Comparison of ENCODE assay signal across 1 cellular context in the genomic region with DNA sequence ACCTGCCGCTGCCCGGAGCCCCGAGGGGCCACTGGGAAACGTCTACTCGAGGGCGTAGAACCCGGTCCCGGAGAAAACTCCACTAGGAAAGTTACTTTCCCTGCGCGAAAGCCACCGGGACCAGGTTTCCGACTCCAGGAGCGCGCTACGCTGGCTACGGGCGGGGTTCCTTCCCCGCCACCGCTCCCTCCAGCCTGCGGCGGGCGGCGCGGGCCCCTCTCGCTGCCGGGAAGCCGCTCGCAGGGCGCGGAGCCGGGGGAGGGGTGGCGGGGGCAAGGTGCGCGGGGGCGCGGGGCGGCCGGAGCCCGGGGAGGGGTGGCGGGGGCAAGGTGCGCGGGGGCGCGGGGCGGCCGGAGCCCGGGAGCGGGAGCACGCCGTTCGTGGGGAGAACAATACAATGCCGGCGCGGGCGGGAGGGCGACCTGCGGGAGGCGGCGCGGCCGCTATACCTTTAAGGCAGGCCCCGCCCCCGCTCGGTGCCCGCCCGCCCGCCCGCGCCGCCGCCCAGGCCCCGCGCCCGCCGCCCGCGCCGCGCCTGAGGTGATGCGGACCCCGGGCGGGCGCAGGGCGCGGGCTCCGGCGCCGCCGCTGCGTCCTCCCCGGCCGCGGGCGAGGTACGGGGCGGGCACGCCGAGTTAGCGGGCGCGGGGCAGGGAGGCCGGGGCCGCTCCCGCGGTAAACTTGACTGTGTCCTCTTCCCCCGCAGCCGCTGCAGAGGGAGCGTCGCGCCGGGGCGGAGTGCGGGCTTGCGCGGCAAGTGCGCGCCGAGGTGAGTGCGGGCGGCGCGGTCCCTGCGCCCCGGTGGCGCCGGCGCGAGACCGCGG.
TF ChIP-seq lines count a peak whose summit lies in the region.

No MANE protein-coding gene starts in this region.

TF ChIP-seq in HepG2, 621 proteins besides CTCF, POLR2A, EP300 and RAD21 (continued from another document and continues in another):
- TF ChIP-seq, protein P1, sequence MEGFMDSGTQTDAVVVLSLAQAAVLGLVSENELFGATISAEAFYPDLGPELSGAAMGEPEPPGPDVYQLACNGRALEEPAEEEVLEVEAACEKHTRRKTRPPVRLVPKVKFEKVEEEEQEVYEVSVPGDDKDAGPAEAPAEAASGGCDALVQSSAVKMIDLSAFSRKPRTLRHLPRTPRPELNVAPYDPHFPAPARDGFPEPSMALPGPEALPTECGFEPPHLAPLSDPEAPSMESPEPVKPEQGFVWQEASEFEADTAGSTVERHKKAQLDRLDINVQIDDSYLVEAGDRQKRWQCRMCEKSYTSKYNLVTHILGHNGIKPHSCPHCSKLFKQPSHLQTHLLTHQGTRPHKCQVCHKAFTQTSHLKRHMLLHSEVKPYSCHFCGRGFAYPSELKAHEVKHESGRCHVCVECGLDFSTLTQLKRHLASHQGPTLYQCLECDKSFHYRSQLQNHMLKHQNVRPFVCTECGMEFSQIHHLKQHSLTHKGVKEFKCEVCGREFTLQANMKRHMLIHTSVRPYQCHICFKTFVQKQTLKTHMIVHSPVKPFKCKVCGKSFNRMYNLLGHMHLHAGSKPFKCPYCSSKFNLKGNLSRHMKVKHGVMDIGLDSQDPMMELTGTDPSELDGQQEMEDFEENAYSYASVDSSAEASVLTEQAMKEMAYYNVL (CRISPR knock-in tag; IDR thresholded peaks at IDR 0.05; ENCODE audit: borderline replicate concordance): no peak; the same call in 1 of the 2 replicates
- no peak for TF ChIP-seq ZNF296 (CRISPR knock-in tag; conservative IDR thresholded peaks at IDR 0.05)
- TF ChIP-seq ZNF564 (CRISPR knock-in tag; IDR thresholded peaks at IDR 0.05): no peak
- TF ChIP-seq ZNF496 (CRISPR knock-in tag; IDR thresholded peaks at IDR 0.05; ENCODE audit: insufficient replicate concordance): no peak
- TF ChIP-seq ZNF20 (CRISPR knock-in tag; IDR thresholded peaks at IDR 0.05): no peak
- no peak for TF ChIP-seq NFYC (CRISPR knock-in tag; IDR thresholded peaks at IDR 0.05)
- no peak for TF ChIP-seq ZFYVE20 (CRISPR knock-in tag; IDR thresholded peaks at IDR 0.05; ENCODE audit: borderline replicate concordance, low read depth)
- no peak for TF ChIP-seq ZNF205 (CRISPR knock-in tag; IDR thresholded peaks at IDR 0.05)
- peak; percentile 60 for TF ChIP-seq SKI (IDR thresholded peaks at IDR 0.05; ENCODE audit: partially characterized antibody)
- peak; percentile 8 for TF ChIP-seq ASH2L (IDR thresholded peaks at IDR 0.05; ENCODE audit: insufficient read length, low read depth, low read length)
- TF ChIP-seq SMARCC2 (IDR thresholded peaks at IDR 0.05): no peak
- no peak for TF ChIP-seq ZNF207 (IDR thresholded peaks at IDR 0.05; ENCODE audit: borderline replicate concordance)
- TF ChIP-seq ZNF33B (CRISPR knock-in tag; IDR thresholded peaks at IDR 0.05): no peak
- TF ChIP-seq, protein P2, sequence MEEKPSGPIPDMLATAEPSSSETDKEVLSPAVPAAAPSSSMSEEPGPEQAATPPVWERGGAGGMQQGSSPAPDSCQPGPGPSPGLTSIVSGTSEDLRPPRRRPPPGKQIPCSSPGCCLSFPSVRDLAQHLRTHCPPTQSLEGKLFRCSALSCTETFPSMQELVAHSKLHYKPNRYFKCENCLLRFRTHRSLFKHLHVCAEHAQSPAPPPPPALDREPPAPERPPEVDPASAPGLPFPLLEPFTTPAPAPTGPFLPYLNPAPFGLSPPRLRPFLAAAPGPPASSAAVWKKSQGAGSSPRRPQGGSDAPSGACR (CRISPR knock-in tag; IDR thresholded peaks at IDR 0.05): no peak
- TF ChIP-seq, protein P3, sequence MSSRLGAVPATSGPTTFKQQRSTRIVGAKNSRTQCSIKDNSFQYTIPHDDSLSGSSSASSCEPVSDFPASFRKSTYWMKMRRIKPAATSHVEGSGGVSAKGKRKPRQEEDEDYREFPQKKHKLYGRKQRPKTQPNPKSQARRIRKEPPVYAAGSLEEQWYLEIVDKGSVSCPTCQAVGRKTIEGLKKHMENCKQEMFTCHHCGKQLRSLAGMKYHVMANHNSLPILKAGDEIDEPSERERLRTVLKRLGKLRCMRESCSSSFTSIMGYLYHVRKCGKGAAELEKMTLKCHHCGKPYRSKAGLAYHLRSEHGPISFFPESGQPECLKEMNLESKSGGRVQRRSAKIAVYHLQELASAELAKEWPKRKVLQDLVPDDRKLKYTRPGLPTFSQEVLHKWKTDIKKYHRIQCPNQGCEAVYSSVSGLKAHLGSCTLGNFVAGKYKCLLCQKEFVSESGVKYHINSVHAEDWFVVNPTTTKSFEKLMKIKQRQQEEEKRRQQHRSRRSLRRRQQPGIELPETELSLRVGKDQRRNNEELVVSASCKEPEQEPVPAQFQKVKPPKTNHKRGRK (CRISPR knock-in tag; IDR thresholded peaks at IDR 0.05): no peak
- TF ChIP-seq NFATC3 (CRISPR knock-in tag; IDR thresholded peaks at IDR 0.05): no peak
- TF ChIP-seq KDM6A (CRISPR knock-in tag; IDR thresholded peaks at IDR 0.05; ENCODE audit: low read depth): no peak
- TF ChIP-seq ZNF850 (CRISPR knock-in tag; conservative IDR thresholded peaks at IDR 0.05): no peak
- no peak for TF ChIP-seq WIZ (CRISPR knock-in tag; IDR thresholded peaks at IDR 0.05)
- TF ChIP-seq, protein P4, sequence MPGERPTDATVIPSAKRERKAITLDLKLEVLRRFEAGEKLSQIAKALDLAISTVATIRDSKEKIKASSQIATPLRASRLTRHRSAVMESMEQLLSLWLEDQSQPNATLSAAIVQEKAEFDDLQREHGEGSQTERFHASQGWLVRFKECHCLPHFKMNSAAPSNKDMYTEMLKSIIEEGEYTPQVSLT (CRISPR knock-in tag; IDR thresholded peaks at IDR 0.05; ENCODE audit: borderline replicate concordance, low read depth): no peak
- TF ChIP-seq ARNTL (CRISPR knock-in tag; IDR thresholded peaks at IDR 0.05): no peak
- peak; percentile 54 for TF ChIP-seq AGO2 (optimal IDR thresholded peaks at IDR 0.05; ENCODE audit: low read depth, low read length)
- TF ChIP-seq ZNF879 (CRISPR knock-in tag; IDR thresholded peaks at IDR 0.05): no peak
- no peak for TF ChIP-seq PHB2 (IDR thresholded peaks at IDR 0.05; ENCODE audit: partially characterized antibody)
- no peak for TF ChIP-seq ZNF329 (CRISPR knock-in tag; IDR thresholded peaks at IDR 0.05; ENCODE audit: low read depth)
- TF ChIP-seq XRCC5 (optimal IDR thresholded peaks at IDR 0.05; ENCODE audit: low read length): peak; percentile 27
- no peak for TF ChIP-seq NBN (conservative IDR thresholded peaks at IDR 0.05)
- TF ChIP-seq ZNF430 (CRISPR knock-in tag; IDR thresholded peaks at IDR 0.05): no peak
- no peak for TF ChIP-seq STAG1 (CRISPR knock-in tag; IDR thresholded peaks at IDR 0.05)
- no peak; the same call in 1 of the 2 replicates for TF ChIP-seq ZNF34 (CRISPR knock-in tag; IDR thresholded peaks at IDR 0.05; ENCODE audit: borderline replicate concordance)
- no peak for TF ChIP-seq ZNF678 (CRISPR knock-in tag; IDR thresholded peaks at IDR 0.05)
- TF ChIP-seq ZNF747 (CRISPR knock-in tag; IDR thresholded peaks at IDR 0.05; ENCODE audit: borderline replicate concordance): no peak
- TF ChIP-seq FOXK1 (CRISPR knock-in tag; IDR thresholded peaks at IDR 0.05; ENCODE audit: borderline replicate concordance, low read depth): no peak
- no peak for TF ChIP-seq ZC3H13 (CRISPR knock-in tag; IDR thresholded peaks at IDR 0.05)
- no peak for TF ChIP-seq NCOA1 (CRISPR knock-in tag; IDR thresholded peaks at IDR 0.05)
- TF ChIP-seq MIER2 (CRISPR knock-in tag; IDR thresholded peaks at IDR 0.05): no peak
- no peak for TF ChIP-seq PLRG1 (conservative IDR thresholded peaks at IDR 0.05)
- TF ChIP-seq CCAR2 (optimal IDR thresholded peaks at IDR 0.05; ENCODE audit: low read depth, low read length): no peak
- TF ChIP-seq GABPA (IDR thresholded peaks at IDR 0.05; ENCODE audit: low read depth, low read length): no peak
- TF ChIP-seq GABPA (CRISPR knock-in tag; IDR thresholded peaks at IDR 0.05; ENCODE audit: low read depth): no peak
- TF ChIP-seq PHF8 (CRISPR knock-in tag; IDR thresholded peaks at IDR 0.05): peak; percentile 76
- no peak for TF ChIP-seq KDM5A (IDR thresholded peaks at IDR 0.05; ENCODE audit: borderline replicate concordance, low read length)
- TF ChIP-seq, protein P5, sequence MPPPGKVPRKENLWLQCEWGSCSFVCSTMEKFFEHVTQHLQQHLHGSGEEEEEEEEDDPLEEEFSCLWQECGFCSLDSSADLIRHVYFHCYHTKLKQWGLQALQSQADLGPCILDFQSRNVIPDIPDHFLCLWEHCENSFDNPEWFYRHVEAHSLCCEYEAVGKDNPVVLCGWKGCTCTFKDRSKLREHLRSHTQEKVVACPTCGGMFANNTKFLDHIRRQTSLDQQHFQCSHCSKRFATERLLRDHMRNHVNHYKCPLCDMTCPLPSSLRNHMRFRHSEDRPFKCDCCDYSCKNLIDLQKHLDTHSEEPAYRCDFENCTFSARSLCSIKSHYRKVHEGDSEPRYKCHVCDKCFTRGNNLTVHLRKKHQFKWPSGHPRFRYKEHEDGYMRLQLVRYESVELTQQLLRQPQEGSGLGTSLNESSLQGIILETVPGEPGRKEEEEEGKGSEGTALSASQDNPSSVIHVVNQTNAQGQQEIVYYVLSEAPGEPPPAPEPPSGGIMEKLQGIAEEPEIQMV (CRISPR knock-in tag; IDR thresholded peaks at IDR 0.05; ENCODE audit: low read depth): no peak
- TF ChIP-seq, protein P6, sequence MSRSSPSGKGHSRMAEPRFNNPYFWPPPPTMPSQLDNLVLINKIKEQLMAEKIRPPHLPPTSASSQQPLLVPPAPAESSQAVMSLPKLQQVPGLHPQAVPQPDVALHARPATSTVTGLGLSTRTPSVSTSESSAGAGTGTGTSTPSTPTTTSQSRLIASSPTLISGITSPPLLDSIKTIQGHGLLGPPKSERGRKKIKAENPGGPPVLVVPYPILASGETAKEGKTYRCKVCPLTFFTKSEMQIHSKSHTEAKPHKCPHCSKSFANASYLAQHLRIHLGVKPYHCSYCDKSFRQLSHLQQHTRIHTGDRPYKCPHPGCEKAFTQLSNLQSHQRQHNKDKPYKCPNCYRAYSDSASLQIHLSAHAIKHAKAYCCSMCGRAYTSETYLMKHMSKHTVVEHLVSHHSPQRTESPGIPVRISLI (CRISPR knock-in tag; IDR thresholded peaks at IDR 0.05; ENCODE audit: borderline replicate concordance): no peak
- TF ChIP-seq, protein P7, sequence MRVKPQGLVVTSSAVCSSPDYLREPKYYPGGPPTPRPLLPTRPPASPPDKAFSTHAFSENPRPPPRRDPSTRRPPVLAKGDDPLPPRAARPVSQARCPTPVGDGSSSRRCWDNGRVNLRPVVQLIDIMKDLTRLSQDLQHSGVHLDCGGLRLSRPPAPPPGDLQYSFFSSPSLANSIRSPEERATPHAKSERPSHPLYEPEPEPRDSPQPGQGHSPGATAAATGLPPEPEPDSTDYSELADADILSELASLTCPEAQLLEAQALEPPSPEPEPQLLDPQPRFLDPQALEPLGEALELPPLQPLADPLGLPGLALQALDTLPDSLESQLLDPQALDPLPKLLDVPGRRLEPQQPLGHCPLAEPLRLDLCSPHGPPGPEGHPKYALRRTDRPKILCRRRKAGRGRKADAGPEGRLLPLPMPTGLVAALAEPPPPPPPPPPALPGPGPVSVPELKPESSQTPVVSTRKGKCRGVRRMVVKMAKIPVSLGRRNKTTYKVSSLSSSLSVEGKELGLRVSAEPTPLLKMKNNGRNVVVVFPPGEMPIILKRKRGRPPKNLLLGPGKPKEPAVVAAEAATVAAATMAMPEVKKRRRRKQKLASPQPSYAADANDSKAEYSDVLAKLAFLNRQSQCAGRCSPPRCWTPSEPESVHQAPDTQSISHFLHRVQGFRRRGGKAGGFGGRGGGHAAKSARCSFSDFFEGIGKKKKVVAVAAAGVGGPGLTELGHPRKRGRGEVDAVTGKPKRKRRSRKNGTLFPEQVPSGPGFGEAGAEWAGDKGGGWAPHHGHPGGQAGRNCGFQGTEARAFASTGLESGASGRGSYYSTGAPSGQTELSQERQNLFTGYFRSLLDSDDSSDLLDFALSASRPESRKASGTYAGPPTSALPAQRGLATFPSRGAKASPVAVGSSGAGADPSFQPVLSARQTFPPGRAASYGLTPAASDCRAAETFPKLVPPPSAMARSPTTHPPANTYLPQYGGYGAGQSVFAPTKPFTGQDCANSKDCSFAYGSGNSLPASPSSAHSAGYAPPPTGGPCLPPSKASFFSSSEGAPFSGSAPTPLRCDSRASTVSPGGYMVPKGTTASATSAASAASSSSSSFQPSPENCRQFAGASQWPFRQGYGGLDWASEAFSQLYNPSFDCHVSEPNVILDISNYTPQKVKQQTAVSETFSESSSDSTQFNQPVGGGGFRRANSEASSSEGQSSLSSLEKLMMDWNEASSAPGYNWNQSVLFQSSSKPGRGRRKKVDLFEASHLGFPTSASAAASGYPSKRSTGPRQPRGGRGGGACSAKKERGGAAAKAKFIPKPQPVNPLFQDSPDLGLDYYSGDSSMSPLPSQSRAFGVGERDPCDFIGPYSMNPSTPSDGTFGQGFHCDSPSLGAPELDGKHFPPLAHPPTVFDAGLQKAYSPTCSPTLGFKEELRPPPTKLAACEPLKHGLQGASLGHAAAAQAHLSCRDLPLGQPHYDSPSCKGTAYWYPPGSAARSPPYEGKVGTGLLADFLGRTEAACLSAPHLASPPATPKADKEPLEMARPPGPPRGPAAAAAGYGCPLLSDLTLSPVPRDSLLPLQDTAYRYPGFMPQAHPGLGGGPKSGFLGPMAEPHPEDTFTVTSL (CRISPR knock-in tag; IDR thresholded peaks at IDR 0.05; ENCODE audit: borderline replicate concordance): no peak
- TF ChIP-seq ZNF773 (CRISPR knock-in tag; IDR thresholded peaks at IDR 0.05; ENCODE audit: borderline replicate concordance): no peak; the same call in 1 of the 2 replicates
- no peak for TF ChIP-seq ELF1 (CRISPR knock-in tag; IDR thresholded peaks at IDR 0.05)
- TF ChIP-seq ZNF3 (CRISPR knock-in tag; IDR thresholded peaks at IDR 0.05): no peak
- no peak for TF ChIP-seq ZNF337 (CRISPR knock-in tag; IDR thresholded peaks at IDR 0.05; ENCODE audit: borderline replicate concordance, low read depth)
- TF ChIP-seq AGO1 (IDR thresholded peaks at IDR 0.05; ENCODE audit: low read depth, low read length, poor library complexity, severe bottlenecking): peak; percentile 31
- TF ChIP-seq ATRX (CRISPR knock-in tag; IDR thresholded peaks at IDR 0.05; ENCODE audit: borderline replicate concordance): no peak
- TF ChIP-seq SMYD3 (CRISPR knock-in tag; IDR thresholded peaks at IDR 0.05): no peak
- TF ChIP-seq, protein P8, sequence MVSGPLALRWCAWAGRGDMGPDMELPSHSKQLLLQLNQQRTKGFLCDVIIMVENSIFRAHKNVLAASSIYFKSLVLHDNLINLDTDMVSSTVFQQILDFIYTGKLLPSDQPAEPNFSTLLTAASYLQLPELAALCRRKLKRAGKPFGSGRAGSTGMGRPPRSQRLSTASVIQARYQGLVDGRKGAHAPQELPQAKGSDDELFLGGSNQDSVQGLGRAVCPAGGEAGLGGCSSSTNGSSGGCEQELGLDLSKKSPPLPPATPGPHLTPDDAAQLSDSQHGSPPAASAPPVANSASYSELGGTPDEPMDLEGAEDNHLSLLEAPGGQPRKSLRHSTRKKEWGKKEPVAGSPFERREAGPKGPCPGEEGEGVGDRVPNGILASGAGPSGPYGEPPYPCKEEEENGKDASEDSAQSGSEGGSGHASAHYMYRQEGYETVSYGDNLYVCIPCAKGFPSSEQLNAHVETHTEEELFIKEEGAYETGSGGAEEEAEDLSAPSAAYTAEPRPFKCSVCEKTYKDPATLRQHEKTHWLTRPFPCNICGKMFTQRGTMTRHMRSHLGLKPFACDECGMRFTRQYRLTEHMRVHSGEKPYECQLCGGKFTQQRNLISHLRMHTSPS (CRISPR knock-in tag; IDR thresholded peaks at IDR 0.05; ENCODE audit: low read depth): no peak
- no peak for TF ChIP-seq ZNF660 (CRISPR knock-in tag; IDR thresholded peaks at IDR 0.05; ENCODE audit: borderline replicate concordance, low read depth)
